In the genomic region with DNA sequence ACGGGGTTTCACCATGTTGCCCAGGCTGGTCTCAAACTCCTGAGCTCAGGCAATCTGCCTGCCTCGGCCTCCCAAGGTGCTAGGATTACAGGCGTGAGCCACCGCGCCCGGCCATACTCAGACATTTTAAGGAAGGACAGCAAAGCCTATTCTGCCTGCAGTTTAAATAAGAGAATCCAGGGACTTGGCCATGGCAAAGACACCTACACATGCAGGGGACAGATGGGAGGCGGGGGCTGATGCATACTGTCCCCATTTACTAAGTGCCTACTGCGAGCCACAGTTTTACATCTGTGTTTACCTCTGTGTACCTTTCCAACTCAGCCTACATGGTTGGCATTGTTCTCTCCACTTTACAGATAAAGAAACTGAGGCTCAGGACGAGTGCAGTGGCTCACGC, we compare ENCODE assay signal across 28 cellular contexts. TPM values are rescaled to one million over a fixed set of nuclear protein-coding genes. Genes with fewer than 3 reads are reported as not detected.
"Had no signal": no experiment of that assay in that cellular context is flagged by ENCODE, and none has a peak within 500 bp of the region (broad histone marks: within the 10 kb centered on the region; RNA-seq: fewer than 3 reads in every experiment).

No MANE protein-coding gene starts in this region.

- H3K4me1 Mint-ChIP-seq: immature natural killer cell, mesothelial cell of epicardium had no signal

- H3K27ac ChIP-seq: colonic mucosa, epithelial cell of prostate, esophagus muscularis mucosa, foreskin keratinocyte, gastroesophageal sphincter, heart left ventricle, hepatocyte, left lung, lower lobe of right lung had no signal

- H3K27me3 ChIP-seq: colonic mucosa, esophagus muscularis mucosa, foreskin keratinocyte, gastroesophageal sphincter, heart left ventricle, hepatocyte, left lung had no signal

- H3K4me3 ChIP-seq: colonic mucosa, esophagus muscularis mucosa, gastroesophageal sphincter, heart left ventricle, hepatocyte, left lung, lower lobe of right lung, mucosa of descending colon had no signal

- H3K27ac Mint-ChIP-seq: dendritic cell treated with granulocyte-macrophage colony-stimulating factor and Interleukin-4, amounts not matched to agents 40 ng/mL and 50 ng/mL, for 4 days; immature natural killer cell; mesothelial cell of epicardium had no signal

- H3K9me3 ChIP-seq: colonic mucosa, lower lobe of right lung had no signal

- H3K4me1 ChIP-seq: colonic mucosa, foreskin keratinocyte, gastroesophageal sphincter, heart left ventricle, left lung, lower lobe of right lung had no signal

- H3K4me3 Mint-ChIP-seq: dendritic cell treated with granulocyte-macrophage colony-stimulating factor and Interleukin-4, amounts not matched to agents 40 ng/mL and 50 ng/mL, for 4 days; immature natural killer cell; mesothelial cell of epicardium had no signal

- DNase-seq: cerebellar nuclear complex; colonic mucosa; cortex of kidney; effector CD4-positive, alpha-beta T cell; effector memory CD4-positive, alpha-beta T cell; erythroblast; foreskin keratinocyte; immature natural killer cell; left cardiac atrium; left ventricle myocardium superior; lower lobe of right lung; mesenchymal stem cell; mucosa of descending colon had no signal

- H3K27me3 Mint-ChIP-seq: dendritic cell treated with granulocyte-macrophage colony-stimulating factor and Interleukin-4, amounts not matched to agents 40 ng/mL and 50 ng/mL, for 4 days had no signal

- ATAC-seq: foreskin keratinocyte, gastroesophageal sphincter, heart left ventricle, left cardiac atrium, left lung, left ventricle myocardium superior, lower lobe of right lung, mucosa of descending colon had no signal

RNA-seq across cellular contexts. Expression of a gene that starts 25.4 kb away (rescaled TPM):
- total RNA-seq: dermis microvascular lymphatic vessel endothelial cell, esophagus muscularis mucosa, fibroblast of lung, fibroblast of villous mesenchyme, foreskin keratinocyte, frontal cortex, kidney epithelial cell, lung microvascular endothelial cell, myocyte had no signal
- polyA plus RNA-seq: fibroblast of lung had no signal
